11 cellular contexts compared by ENCODE assay signal in genomic region chr3:185815391-185816282, GRCh38. TPM values are rescaled to one million over a fixed set of nuclear protein-coding genes. Genes with fewer than 3 reads are reported as not detected.
DNase-seq lines count a peak whose midpoint lies in the region; ATAC-seq, FAIRE-seq and TF ChIP-seq lines count a peak whose summit lies in the region.
"Had no signal": no experiment of that assay in that cellular context is flagged by ENCODE, and none has a peak within 500 bp of the region (broad histone marks: within the 10 kb centered on the region; RNA-seq: fewer than 3 reads in every experiment).

No MANE protein-coding gene starts in this region.

- H3K27ac ChIP-seq in A549: no peak overlapping the region
- H3K27ac ChIP-seq: colonic mucosa had no signal

- no peak for TF ChIP-seq RAD21 in A549 (conservative IDR thresholded peaks at IDR 0.05 in 1 of 2, IDR thresholded peaks at IDR 0.05 in 1 of 2)

- peaks cover 44% of the 10 kb centered on the region for H3K4me1 ChIP-seq in A549
- H3K4me1 ChIP-seq in adipocyte (ENCODE audit: control insufficient read depth, insufficient read depth, low read length): peaks cover 63% of the 10 kb centered on the region
- H3K4me1 ChIP-seq: colonic mucosa had no signal

- TF ChIP-seq POLR2A in A549 (IDR thresholded peaks at IDR 0.05; ENCODE audit: low read length): no peak

- H3K9me3 ChIP-seq in A549 (no peaks in the 10 kb centered on the region), adipocyte (ENCODE audit: control insufficient read depth, low read length) (no peaks in the 10 kb centered on the region)
- H3K9me3 ChIP-seq: colonic mucosa had no signal

- POLR2A ChIA-PET in A549 (lab: Yijun Ruan, JAX): no interaction called here

- ATAC-seq in A549 (peak in 1 of 2 experiments; percentile 48; a peak in 3 of 6 replicates), HG03095 (IDR thresholded peaks at IDR 0.05; ENCODE audit: unreplicated experiment) (no peak)
- ATAC-seq: activated T-cell treated with anti-CD3 and anti-CD28 coated beads, Interleukin-2, amount 50 U/mL, for 72 hours had no signal

- H3K9ac ChIP-seq in adipocyte (ENCODE audit: low read length): no peak overlapping the region

- H3K4me2 ChIP-seq in A549: 0 out of 3 replicates have a peak overlapping the region, but pooled peaks have one; percentile 11

- no peak for DNase-seq in A549 (ENCODE audit: low read depth in 1 of 2, low spot score in 1 of 2)
- no peak for DNase-seq in HTR-8/SVneo (ENCODE audit: insufficient read length, low spot score)
- peak; percentile 51 for DNase-seq in adipocyte (ENCODE audit: low read depth)
- peak; percentile 69 for DNase-seq in islet precursor cell
- no peak for DNase-seq in globus pallidus (ENCODE audit: low spot score)
- no peak for DNase-seq in NCI-H2107 (lab: John Stamatoyannopoulos, UW)
- DNase-seq in GM19239 (ENCODE audit: insufficient read length, low spot score): no peak
- DNase-seq: activated T-cell treated with anti-CD3 and anti-CD28 coated beads, Interleukin-2, amount 50 U/mL, for 72 hours; colonic mucosa; stimulated activated CD4-positive, alpha-beta T cell treated with anti-CD3 and anti-CD28 coated beads, Interleukin-4, amount 100 ng/mL, for 24 hours had no signal

- H3K27me3 ChIP-seq in adipocyte (replicated peaks; ENCODE audit: control insufficient read depth, insufficient read depth, low read length): no peaks in the 10 kb centered on the region
- H3K27me3 ChIP-seq: colonic mucosa had no signal

- TF ChIP-seq EP300 in A549 (IDR thresholded peaks at IDR 0.05): no peak

- no peak for TF ChIP-seq CTCF in A549 (IDR thresholded peaks at IDR 0.05)

- no peaks in the 10 kb centered on the region for H3K36me3 ChIP-seq in adipocyte (ENCODE audit: control insufficient read depth, insufficient read depth, low read length, severe bottlenecking)
- H3K36me3 ChIP-seq: colonic mucosa had no signal

- no peak overlapping the region for H3K4me3 ChIP-seq in A549
- no peak overlapping the region for H3K4me3 ChIP-seq in adipocyte (ENCODE audit: low read length)
- H3K4me3 ChIP-seq: colonic mucosa had no signal

- FAIRE-seq in A549 (lab: Jason Lieb, UNC) (no peak), HTR-8/SVneo (lab: Jason Lieb, UNC) (peak; percentile 84), GM19239 (lab: Jason Lieb, UNC) (no peak)

- 74% methylated on average over 11 of the region's 11 CpGs for WGBS in A549 (ENCODE audit: missing lambda C conversion rate)

- CTCF ChIA-PET in A549 (lab: Yijun Ruan, JAX): interaction anchor here (1.1 kb wide), 1 partner anchor 91 kb away, joined by 3 read pairs; no protein-coding TSS in a partner anchor

TF ChIP-seq in A549, 52 proteins besides CTCF, POLR2A, EP300 and RAD21:
- no peak for TF ChIP-seq JUN (IDR thresholded peaks at IDR 0.05)
- no peak for TF ChIP-seq E2F6 (IDR thresholded peaks at IDR 0.05; ENCODE audit: borderline replicate concordance, low read depth)
- TF ChIP-seq CHD4 (IDR thresholded peaks at IDR 0.05; ENCODE audit: borderline replicate concordance): no peak
- TF ChIP-seq HDAC2 (IDR thresholded peaks at IDR 0.05): no peak
- no peak for TF ChIP-seq ZFP36 (IDR thresholded peaks at IDR 0.05; ENCODE audit: borderline replicate concordance, partially characterized antibody)
- TF ChIP-seq ZNF302 (CRISPR knock-in tag; IDR thresholded peaks at IDR 0.05): no peak
- TF ChIP-seq CHD2 (IDR thresholded peaks at IDR 0.05; ENCODE audit: low read length, partially characterized antibody): no peak
- TF ChIP-seq TP53 (CRISPR knock-in tag; IDR thresholded peaks at IDR 0.05): no peak
- no peak for TF ChIP-seq HES2 (IDR thresholded peaks at IDR 0.05)
- no peak for TF ChIP-seq HMGXB4 (CRISPR knock-in tag; IDR thresholded peaks at IDR 0.05; ENCODE audit: borderline replicate concordance)
- TF ChIP-seq KDM5A (IDR thresholded peaks at IDR 0.05): no peak

RNA-seq across cellular contexts. Expression of gene IGF2BP2, which starts 9.2 kb away (rescaled TPM):
- polyA plus RNA-seq in A549 (2011; rRNA removed) (2.2 and 4.6 TPM in 2 replicates), A549 (2017; fragmentation: RNase III; extraction: RNeasy Plus Mini Kit Qiagen cat#74134 plus additional on column Dnase treatment) (6.1 to 7.6 TPM (median 6.5 TPM) in 3 replicates)
- 0.62 and 1.0 TPM in 2 replicates for polyA plus RNA-seq in A549 (2012; cell fraction: cytosol; rRNA removed)
- polyA plus RNA-seq in A549 (2012; cell fraction: nucleus; rRNA removed): 0.95 and 2.5 TPM in 2 replicates
- polyA minus RNA-seq in A549 (2011; rRNA and poly(A)+ RNA removed): 4.7 and 6.8 TPM in 2 replicates

Comparison
In these comparisons a context has a peak if more than half of its experiments do, and no peak if none do; other contexts are left out.
1. DNase-seq: peak in adipocyte (single experiment) and islet precursor cell (single experiment); none in A549 (0 of 2), HTR-8/SVneo (single experiment), globus pallidus (single experiment), NCI-H2107 (single experiment) and GM19239 (single experiment).